3 cellular contexts compared by ENCODE assay signal in the genomic region with DNA sequence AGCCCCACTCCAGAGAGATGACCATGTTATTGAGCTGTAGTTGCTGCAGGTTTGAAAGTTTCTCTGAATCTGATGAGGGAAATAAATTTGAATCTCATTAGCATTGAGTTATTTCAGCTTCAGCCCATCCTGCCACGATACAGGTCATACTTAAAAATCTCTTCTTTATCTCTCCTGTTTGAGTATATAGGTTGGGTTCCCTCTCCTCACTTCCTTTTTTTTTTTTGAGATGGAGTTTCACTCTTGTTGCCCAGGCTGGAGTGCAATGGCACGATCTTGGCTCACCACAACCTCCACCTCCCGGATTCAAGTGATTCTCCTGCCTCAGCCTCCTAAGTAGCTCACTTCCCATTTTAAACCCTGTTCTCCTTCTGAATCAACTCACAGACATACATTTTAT. TPM values are rescaled to one million over a fixed set of nuclear protein-coding genes. Genes with fewer than 3 reads are reported as not detected.
"Had no signal": no experiment of that assay in that cellular context is flagged by ENCODE, and none has a peak within 500 bp of the region (broad histone marks: within the 10 kb centered on the region; RNA-seq: fewer than 3 reads in every experiment).

No MANE protein-coding gene starts in this region.

RNA-seq across cellular contexts. Expression of a gene that starts 17.9 kb away (rescaled TPM):
- total RNA-seq: PC-3, SJSA1 had no signal
- polyA plus RNA-seq: SK-N-SH had no signal
